Comparison of ENCODE assay signal across 8 cellular contexts in genomic region chrX:57528670-57529255, GRCh38.
DNase-seq lines count a peak whose midpoint lies in the region; ATAC-seq and TF ChIP-seq lines count a peak whose summit lies in the region.

No MANE protein-coding gene starts in this region.

- H3K36me3 ChIP-seq in H7 (replicated peaks; ENCODE audit: control insufficient read depth, insufficient read depth, low read length) (no peaks in the 10 kb centered on the region), kidney epithelial cell (ENCODE audit: control insufficient read depth, insufficient read depth, low read length) (no peaks in the 10 kb centered on the region), ovary (no peaks in the 10 kb centered on the region)

- 44 to 55% (median 53%) methylated on average over 1 of the region's 1 CpG for WGBS in ovary, 3 donors

- H3K4me3 ChIP-seq in H7 (ENCODE audit: insufficient read depth, low read depth, low read length) = no peak overlapping the region
- no peak overlapping the region for H3K4me3 ChIP-seq in kidney epithelial cell (ENCODE audit: low read depth, low read length)
- no peak overlapping the region for H3K4me3 ChIP-seq in ovary

- no peak overlapping the region for H3K27ac ChIP-seq in ovary

- TF ChIP-seq POLR2A in ovary (IDR thresholded peaks at IDR 0.05) = no peak

- no peaks in the 10 kb centered on the region for H3K9me3 ChIP-seq in ovary

- DNase-seq in EH (ENCODE audit: low read depth) = peak; percentile 8
- peak; percentile 1 for DNase-seq in H7
- no peak for DNase-seq in kidney epithelial cell (ENCODE audit: low read depth)
- DNase-seq in ovary = no peak
- no peak for DNase-seq in NCI-H69 (lab: John Stamatoyannopoulos, UW)
- no peak for DNase-seq in iPS-NIHi11 (ENCODE audit: low spot score)
- no peak for DNase-seq in dedifferentiated amniotic fluid mesenchymal stem cell (ENCODE audit: extremely low spot score)

- TF ChIP-seq EP300 in ovary (IDR thresholded peaks at IDR 0.05) = no peak

- H3K4me1 ChIP-seq in ovary (ENCODE audit: insufficient read depth) = no peaks in the 10 kb centered on the region

- ATAC-seq in SK-N-SH treated with all-trans-retinoic acid at 6 μM for 48 hours = peak; percentile 77

- intact Hi-C loops in ovary (cut with DNase I) = no loop called here

- peak; percentile 15 for TF ChIP-seq CTCF in kidney epithelial cell (IDR thresholded peaks at IDR 0.05; ENCODE audit: insufficient read depth, low read length, poor library complexity, severe bottlenecking)
- no peak for TF ChIP-seq CTCF in ovary (IDR thresholded peaks at IDR 0.05)

- H3K27me3 ChIP-seq in H7 (ENCODE audit: control insufficient read depth, insufficient read depth, low read length) = no peaks in the 10 kb centered on the region
- H3K27me3 ChIP-seq in kidney epithelial cell (ENCODE audit: control insufficient read depth, insufficient read depth, low read length) = no peaks in the 10 kb centered on the region
- no peaks in the 10 kb centered on the region for H3K27me3 ChIP-seq in ovary

TF ChIP-seq in SK-N-SH treated with all-trans-retinoic acid at 6 μM for 48 hours, 23 proteins besides CTCF, POLR2A, EP300 and RAD21:
- TF ChIP-seq CSDC2 (CRISPR knock-in tag; IDR thresholded peaks at IDR 0.05) = no peak
- no peak for TF ChIP-seq ZNF565 (CRISPR knock-in tag; conservative IDR thresholded peaks at IDR 0.05; ENCODE audit: low read depth)
- no peak for TF ChIP-seq ZFP3 (CRISPR knock-in tag; IDR thresholded peaks at IDR 0.05)
- TF ChIP-seq ARNTL (CRISPR knock-in tag; IDR thresholded peaks at IDR 0.05; ENCODE audit: borderline replicate concordance, low read depth) = no peak
- no peak for TF ChIP-seq ZNF8 (CRISPR knock-in tag; IDR thresholded peaks at IDR 0.05)
- no peak for TF ChIP-seq TCF4 (CRISPR knock-in tag; IDR thresholded peaks at IDR 0.05; ENCODE audit: borderline replicate concordance)
- no peak for TF ChIP-seq ISL1 (CRISPR knock-in tag; IDR thresholded peaks at IDR 0.05)
- TF ChIP-seq, protein P1, sequence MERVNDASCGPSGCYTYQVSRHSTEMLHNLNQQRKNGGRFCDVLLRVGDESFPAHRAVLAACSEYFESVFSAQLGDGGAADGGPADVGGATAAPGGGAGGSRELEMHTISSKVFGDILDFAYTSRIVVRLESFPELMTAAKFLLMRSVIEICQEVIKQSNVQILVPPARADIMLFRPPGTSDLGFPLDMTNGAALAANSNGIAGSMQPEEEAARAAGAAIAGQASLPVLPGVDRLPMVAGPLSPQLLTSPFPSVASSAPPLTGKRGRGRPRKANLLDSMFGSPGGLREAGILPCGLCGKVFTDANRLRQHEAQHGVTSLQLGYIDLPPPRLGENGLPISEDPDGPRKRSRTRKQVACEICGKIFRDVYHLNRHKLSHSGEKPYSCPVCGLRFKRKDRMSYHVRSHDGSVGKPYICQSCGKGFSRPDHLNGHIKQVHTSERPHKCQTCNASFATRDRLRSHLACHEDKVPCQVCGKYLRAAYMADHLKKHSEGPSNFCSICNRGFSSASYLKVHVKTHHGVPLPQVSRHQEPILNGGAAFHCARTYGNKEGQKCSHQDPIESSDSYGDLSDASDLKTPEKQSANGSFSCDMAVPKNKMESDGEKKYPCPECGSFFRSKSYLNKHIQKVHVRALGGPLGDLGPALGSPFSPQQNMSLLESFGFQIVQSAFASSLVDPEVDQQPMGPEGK (CRISPR knock-in tag; IDR thresholded peaks at IDR 0.05; ENCODE audit: borderline replicate concordance) = no peak
- no peak for TF ChIP-seq CREB5 (CRISPR knock-in tag; IDR thresholded peaks at IDR 0.05; ENCODE audit: low read depth)
- no peak for TF ChIP-seq ZNF70 (CRISPR knock-in tag; IDR thresholded peaks at IDR 0.05)
- TF ChIP-seq TOX (CRISPR knock-in tag; IDR thresholded peaks at IDR 0.05; ENCODE audit: borderline replicate concordance) = no peak
- no peak for TF ChIP-seq ZFP30 (CRISPR knock-in tag; IDR thresholded peaks at IDR 0.05)
- TF ChIP-seq ZC3H10 (CRISPR knock-in tag; IDR thresholded peaks at IDR 0.05) = no peak

Comparison
In these comparisons a context has a peak if more than half of its experiments do, and no peak if none do; other contexts are left out.
1. DNase-seq: peak in EH (single experiment) and H7 (single experiment); none in kidney epithelial cell (single experiment), ovary (0 of 5), NCI-H69 (single experiment), iPS-NIHi11 (single experiment) and dedifferentiated amniotic fluid mesenchymal stem cell (single experiment).